ENCODE assay signal across 12 cellular contexts in genomic region chr1:21021311-21021710, GRCh38.
DNase-seq lines count a peak whose midpoint lies in the region; ATAC-seq and TF ChIP-seq lines count a peak whose summit lies in the region.
"Had no signal": no experiment of that assay in that cellular context is flagged by ENCODE, and none has a peak within 500 bp of the region (broad histone marks: within the 10 kb centered on the region; RNA-seq: fewer than 3 reads in every experiment).

No MANE protein-coding gene starts in this region.

- H3K4me3 ChIP-seq in cardiac muscle cell (no peak overlapping the region), upper lobe of right lung (no peak overlapping the region)
- H3K4me3 ChIP-seq: BLaER1 had no signal

- H3K36me3 ChIP-seq in cardiac muscle cell = no peaks in the 10 kb centered on the region
- no peaks in the 10 kb centered on the region for H3K36me3 ChIP-seq in upper lobe of right lung

- H3K27me3 ChIP-seq in cardiac muscle cell = no peaks in the 10 kb centered on the region
- H3K27me3 ChIP-seq in upper lobe of right lung = no peaks in the 10 kb centered on the region
- H3K27me3 ChIP-seq: BLaER1 had no signal

- no peaks in the 10 kb centered on the region for H3K9me3 Mint-ChIP-seq in central memory CD8-positive, alpha-beta T cell
- no peaks in the 10 kb centered on the region for H3K9me3 Mint-ChIP-seq in natural killer cell treated with Interleukin-12 subunit alpha and Interleukin-12 subunit beta and Interleukin-15 and Interleukin-18, amount 100 ng/mL, for 72 hours

- no peak for TF ChIP-seq CTCF in cardiac muscle cell (IDR thresholded peaks at IDR 0.05; ENCODE audit: low read depth, low read length)
- no peak for TF ChIP-seq CTCF in upper lobe of right lung (IDR thresholded peaks at IDR 0.05)

- peaks cover 3% of the 10 kb centered on the region for H3K36me3 Mint-ChIP-seq in central memory CD8-positive, alpha-beta T cell (ENCODE audit: insufficient read depth)
- peaks cover 5% of the 10 kb centered on the region for H3K36me3 Mint-ChIP-seq in natural killer cell treated with Interleukin-12 subunit alpha and Interleukin-12 subunit beta and Interleukin-15 and Interleukin-18, amount 100 ng/mL, for 72 hours

- H3K4me1 ChIP-seq in cardiac muscle cell (ENCODE audit: low read depth) (peaks cover 10% of the 10 kb centered on the region), upper lobe of right lung (peaks cover 19% of the 10 kb centered on the region)

- no peaks in the 10 kb centered on the region for H3K27me3 Mint-ChIP-seq in central memory CD8-positive, alpha-beta T cell
- no peaks in the 10 kb centered on the region for H3K27me3 Mint-ChIP-seq in natural killer cell treated with Interleukin-12 subunit alpha and Interleukin-12 subunit beta and Interleukin-15 and Interleukin-18, amount 100 ng/mL, for 72 hours

- H3K9me3 ChIP-seq in cardiac muscle cell (ENCODE audit: low read depth) (no peaks in the 10 kb centered on the region), upper lobe of right lung (no peaks in the 10 kb centered on the region)

- ATAC-seq in Right ventricle myocardium inferior (no peak), upper lobe of right lung (peak; percentile 38), HG03354 (IDR thresholded peaks at IDR 0.05; ENCODE audit: poor library complexity, severe bottlenecking, unreplicated experiment) (no peak)
- ATAC-seq in central memory CD8-positive, alpha-beta T cell (replicated peaks; ENCODE audit: extremely low read depth, poor library complexity, severe bottlenecking) = no peak
- ATAC-seq in natural killer cell treated with Interleukin-12 subunit alpha and Interleukin-12 subunit beta and Interleukin-15 and Interleukin-18, amount 100 ng/mL, for 72 hours = no peak

- no peak for DNase-seq in cardiac muscle cell (ENCODE audit: low read depth in 1 of 2, low spot score in 1 of 2)
- DNase-seq in Right ventricle myocardium inferior (ENCODE audit: missing footprints) = no peak
- DNase-seq in central memory CD8-positive, alpha-beta T cell (ENCODE audit: low spot score in 2 of 2) = no peak
- DNase-seq in natural killer cell treated with Interleukin-12 subunit alpha and Interleukin-12 subunit beta and Interleukin-15 and Interleukin-18, amount 100 ng/mL, for 72 hours (ENCODE audit: low spot score) = no peak
- DNase-seq in upper lobe of right lung = no peak
- DNase-seq in kidney glomerular epithelial cell (lab: John Stamatoyannopoulos, UW) = no peak
- no peak for DNase-seq in NCI-H2107 (lab: John Stamatoyannopoulos, UW)
- DNase-seq: NCI-H1105; NCI-H774; stimulated activated CD4-positive, alpha-beta T cell treated with anti-CD3 and anti-CD28 coated beads, Interleukin-2, amount 100 ng/mL, for 48 hours had no signal

- no peak overlapping the region for H3K4me3 Mint-ChIP-seq in central memory CD8-positive, alpha-beta T cell
- H3K4me3 Mint-ChIP-seq in natural killer cell treated with Interleukin-12 subunit alpha and Interleukin-12 subunit beta and Interleukin-15 and Interleukin-18, amount 100 ng/mL, for 72 hours = peak overlapping the region; percentile 17

- intact Hi-C loops in Right ventricle myocardium inferior (cut with DNase I) = no loop called here
- intact Hi-C loops in upper lobe of right lung (cut with DNase I) = no loop called here

- peaks cover 22% of the 10 kb centered on the region for H3K4me1 Mint-ChIP-seq in central memory CD8-positive, alpha-beta T cell
- peaks cover 36 to 41% of the 10 kb centered on the region in 2 donors for H3K4me1 Mint-ChIP-seq in natural killer cell treated with Interleukin-12 subunit alpha and Interleukin-12 subunit beta and Interleukin-15 and Interleukin-18, amount 100 ng/mL, for 72 hours (ENCODE audit: low read depth in 2 of 2)

- H3K27ac ChIP-seq in cardiac muscle cell (peak overlapping the region; percentile 71), upper lobe of right lung (peak overlapping the region; percentile 90)
- H3K27ac ChIP-seq: BLaER1 had no signal

- peak overlapping the region; percentile 90 for H3K27ac Mint-ChIP-seq in central memory CD8-positive, alpha-beta T cell (ENCODE audit: low read depth)
- H3K27ac Mint-ChIP-seq in natural killer cell treated with Interleukin-12 subunit alpha and Interleukin-12 subunit beta and Interleukin-15 and Interleukin-18, amount 100 ng/mL, for 72 hours = peak overlapping the region; percentile 90 to 95
